Comparison of ENCODE assay signal across 33 cellular contexts in genomic region chr3:184008161-184008560, GRCh38. TPM values are rescaled to one million over a fixed set of nuclear protein-coding genes. Genes with fewer than 3 reads are reported as not detected.
DNase-seq lines count a peak whose midpoint lies in the region; ATAC-seq and TF ChIP-seq lines count a peak whose summit lies in the region.
"Had no signal": no experiment of that assay in that cellular context is flagged by ENCODE, and none has a peak within 500 bp of the region (broad histone marks: within the 10 kb centered on the region; RNA-seq: fewer than 3 reads in every experiment).

No MANE protein-coding gene starts in this region.

- no peaks in the 10 kb centered on the region for H3K27me3 Mint-ChIP-seq in IgD-negative memory B cell
- no peaks in the 10 kb centered on the region for H3K27me3 Mint-ChIP-seq in naive B cell
- H3K27me3 Mint-ChIP-seq: activated CD8-positive, alpha-beta T cell treated with anti-CD3 and anti-CD28 coated beads for 36 hours; stimulated activated naive CD8-positive, alpha-beta T cell treated with anti-CD3 and anti-CD28 coated beads, Interleukin-15, Interleukin-2, amounts not matched to agents 100 ng/mL and 50 ng/mL, for 24 hours; T-helper 17 cell had no signal

- TF ChIP-seq POLR2A in heart left ventricle (IDR thresholded peaks at IDR 0.05), result no peak

- DNase-seq in naive B cell (no peak), left lobe of liver (ENCODE audit: low spot score) (no peak), heart left ventricle (no peak), substantia nigra (lab: John Stamatoyannopoulos, UW) (no peak)
- DNase-seq: activated CD8-positive, alpha-beta memory T cell treated with anti-CD3 and anti-CD28 coated beads, Interleukin-2, amount 50 U/mL, for 48 hours; activated CD8-positive, alpha-beta T cell treated with anti-CD3 and anti-CD28 coated beads for 36 hours; activated naive CD4-positive, alpha-beta T cell treated with anti-CD3 and anti-CD28 coated beads for 36 hours; adrenal gland; body of pancreas; DMS 273 treated with DMSO at 0.1 percent for 48 hours; dorsolateral prefrontal cortex; H9; hippocampal formation; left cardiac atrium; NCI-H146; NCI-H446; right cardiac atrium; stimulated activated CD4-positive, alpha-beta T cell treated with anti-CD3 and anti-CD28 coated beads, Interleukin-2, amount 100 ng/mL, for 24 hours; T-helper 17 cell; uterus had no signal

- peaks cover 1% of the 10 kb centered on the region for H3K36me3 Mint-ChIP-seq in IgD-negative memory B cell
- H3K36me3 Mint-ChIP-seq in naive B cell, result peaks cover 5 to 12% of the 10 kb centered on the region in 2 donors

- peak overlapping the region in 3 of 4 donors; percentile 8 to 75 (median 41) for H3K4me3 Mint-ChIP-seq in IgD-negative memory B cell
- peak overlapping the region in 7 of 8 donors; percentile 2 to 84 (median 7) for H3K4me3 Mint-ChIP-seq in naive B cell
- H3K4me3 Mint-ChIP-seq: activated CD8-positive, alpha-beta T cell treated with anti-CD3 and anti-CD28 coated beads for 36 hours; activated naive CD4-positive, alpha-beta T cell treated with anti-CD3 and anti-CD28 coated beads for 36 hours; H9; nephron; stimulated activated naive CD8-positive, alpha-beta T cell treated with anti-CD3 and anti-CD28 coated beads, Interleukin-15, Interleukin-2, amounts not matched to agents 100 ng/mL and 50 ng/mL, for 24 hours; T-helper 17 cell had no signal

- TF ChIP-seq CTCF in 22Rv1 (IDR thresholded peaks at IDR 0.05) (no peak), VCaP (conservative IDR thresholded peaks at IDR 0.05) (no peak), heart left ventricle (IDR thresholded peaks at IDR 0.05) (no peak)

- peaks cover 0 to 61% (median 35%) of the 10 kb centered on the region in 12 donors for H3K4me1 ChIP-seq in heart left ventricle
- H3K4me1 ChIP-seq: uterus had no signal

- peak overlapping the region in 1 of 12 donors; percentile 6 for H3K4me3 ChIP-seq in heart left ventricle
- H3K4me3 ChIP-seq: A549, adrenal gland, body of pancreas, dorsolateral prefrontal cortex, GM12878, thoracic aorta, uterus had no signal

- H3K27ac Mint-ChIP-seq in IgD-negative memory B cell (peak overlapping the region in 2 of 3 donors; percentile 8 to 11), naive B cell (peak overlapping the region in 1 of 6 donors; percentile 58)
- H3K27ac Mint-ChIP-seq: activated CD8-positive, alpha-beta T cell treated with anti-CD3 and anti-CD28 coated beads for 36 hours; activated naive CD4-positive, alpha-beta T cell treated with anti-CD3 and anti-CD28 coated beads for 36 hours; nephron; stimulated activated naive CD8-positive, alpha-beta T cell treated with anti-CD3 and anti-CD28 coated beads, Interleukin-15, Interleukin-2, amounts not matched to agents 100 ng/mL and 50 ng/mL, for 24 hours; T-helper 17 cell had no signal

- H3K27me3 ChIP-seq in heart left ventricle, result no peaks in the 10 kb centered on the region
- H3K27me3 ChIP-seq: adrenal gland, body of pancreas, dorsolateral prefrontal cortex, uterus had no signal

- 44 to 63% (median 60%) methylated on average over 3 of the region's 3 CpGs for WGBS in heart left ventricle, 4 donors

- intact Hi-C loops in heart left ventricle (cut with DNase I), result no loop called here

- H3K36me3 ChIP-seq in heart left ventricle, result peaks cover 0 to 52% (median 35%) of the 10 kb centered on the region in 9 donors
- H3K36me3 ChIP-seq: adrenal gland, uterus had no signal

- H3K9me3 Mint-ChIP-seq in IgD-negative memory B cell, result no peaks in the 10 kb centered on the region
- H3K9me3 Mint-ChIP-seq in naive B cell, result no peaks in the 10 kb centered on the region
- H3K9me3 Mint-ChIP-seq: activated CD8-positive, alpha-beta T cell treated with anti-CD3 and anti-CD28 coated beads for 36 hours; activated naive CD4-positive, alpha-beta T cell treated with anti-CD3 and anti-CD28 coated beads for 36 hours; H9; stimulated activated naive CD8-positive, alpha-beta T cell treated with anti-CD3 and anti-CD28 coated beads, Interleukin-15, Interleukin-2, amounts not matched to agents 100 ng/mL and 50 ng/mL, for 24 hours had no signal

- H3K4me1 Mint-ChIP-seq in IgD-negative memory B cell (peaks cover 21 to 26% (median 24%) of the 10 kb centered on the region in 3 donors), naive B cell (peaks cover 25 to 37% (median 33%) of the 10 kb centered on the region in 3 donors)

- H3K27ac ChIP-seq in 22Rv1 (peak overlapping the region; percentile 89), VCaP (peak overlapping the region; percentile 84), heart left ventricle (peak overlapping the region in 1 of 12 donors; percentile 87), substantia nigra (ENCODE audit: low read depth, low read length, poor library complexity, severe bottlenecking) (no peak overlapping the region)
- H3K27ac ChIP-seq: A549, body of pancreas, dorsolateral prefrontal cortex, KMS-11, thoracic aorta, uterus had no signal

- ATAC-seq in naive B cell (ENCODE audit: low read depth in 2 of 2) (no peak), left lobe of liver (no peak), GM18870 (IDR thresholded peaks at IDR 0.05; ENCODE audit: unreplicated experiment) (no peak), heart left ventricle (no peak)
- ATAC-seq: A549; activated CD8-positive, alpha-beta T cell treated with anti-CD3 and anti-CD28 coated beads for 36 hours; body of pancreas; GM12878; left cardiac atrium; right cardiac atrium; T-helper 17 cell had no signal

- no peaks in the 10 kb centered on the region for H3K9me3 ChIP-seq in heart left ventricle
- H3K9me3 ChIP-seq: A549, adrenal gland, body of pancreas, thoracic aorta, uterus had no signal

RNA-seq across cellular contexts. Expression of gene ABCC5, which starts 9.5 kb away (rescaled TPM):
- polyA plus RNA-seq in IgD-negative memory B cell, result 5.6 TPM
- polyA plus RNA-seq in naive B cell (ENCODE audit: low read depth in 6 of 6), result 10 to 100 TPM in 3 of 6 donors, 1 to 10 TPM in 3; 8.3 to 15.1 (median 10.5) TPM
- total RNA-seq in left lobe of liver, result 7.2 TPM
- 10 to 100 TPM; 20.8 to 61.7 (median 34.3) TPM for total RNA-seq in heart left ventricle
- 10 to 100 TPM; 16.4 to 30.9 TPM for polyA plus RNA-seq in heart left ventricle

RNA-seq across cellular contexts. Expression of gene HTR3D, which starts 23.4 kb away (rescaled TPM):
- polyA plus RNA-seq in IgD-negative memory B cell, result not detected
- not detected for polyA plus RNA-seq in naive B cell (ENCODE audit: low read depth in 6 of 6)
- total RNA-seq in left lobe of liver, result not detected
- not detected for total RNA-seq in heart left ventricle
- not detected for polyA plus RNA-seq in heart left ventricle
- total RNA-seq: activated CD8-positive, alpha-beta T cell treated with anti-CD3 and anti-CD28 coated beads for 36 hours; activated naive CD4-positive, alpha-beta T cell treated with anti-CD3 and anti-CD28 coated beads for 36 hours; adrenal gland; body of pancreas; dorsolateral prefrontal cortex; GM12878; H9; left cardiac atrium; lung microvascular endothelial cell; mucosa of gallbladder; osteoblast; right cardiac atrium; T-helper 17 cell; thoracic aorta; uterus had no signal
- polyA plus RNA-seq: A549, adrenal gland, GM12878, right cardiac atrium had no signal

RNA-seq across cellular contexts. Expression of gene HTR3C, which starts 44.7 kb away (rescaled TPM):
- polyA plus RNA-seq in IgD-negative memory B cell (not detected), naive B cell (ENCODE audit: low read depth in 6 of 6) (not detected), heart left ventricle (not detected)
- total RNA-seq in left lobe of liver (not detected), heart left ventricle (not detected)
- total RNA-seq: activated CD8-positive, alpha-beta T cell treated with anti-CD3 and anti-CD28 coated beads for 36 hours; activated naive CD4-positive, alpha-beta T cell treated with anti-CD3 and anti-CD28 coated beads for 36 hours; adrenal gland; body of pancreas; dorsolateral prefrontal cortex; GM12878; H9; left cardiac atrium; lung microvascular endothelial cell; osteoblast; right cardiac atrium; T-helper 17 cell; thoracic aorta had no signal
- polyA plus RNA-seq: A549, GM12878, right cardiac atrium had no signal
